Comparison of ENCODE assay signal across 8 cellular contexts in the genomic region with DNA sequence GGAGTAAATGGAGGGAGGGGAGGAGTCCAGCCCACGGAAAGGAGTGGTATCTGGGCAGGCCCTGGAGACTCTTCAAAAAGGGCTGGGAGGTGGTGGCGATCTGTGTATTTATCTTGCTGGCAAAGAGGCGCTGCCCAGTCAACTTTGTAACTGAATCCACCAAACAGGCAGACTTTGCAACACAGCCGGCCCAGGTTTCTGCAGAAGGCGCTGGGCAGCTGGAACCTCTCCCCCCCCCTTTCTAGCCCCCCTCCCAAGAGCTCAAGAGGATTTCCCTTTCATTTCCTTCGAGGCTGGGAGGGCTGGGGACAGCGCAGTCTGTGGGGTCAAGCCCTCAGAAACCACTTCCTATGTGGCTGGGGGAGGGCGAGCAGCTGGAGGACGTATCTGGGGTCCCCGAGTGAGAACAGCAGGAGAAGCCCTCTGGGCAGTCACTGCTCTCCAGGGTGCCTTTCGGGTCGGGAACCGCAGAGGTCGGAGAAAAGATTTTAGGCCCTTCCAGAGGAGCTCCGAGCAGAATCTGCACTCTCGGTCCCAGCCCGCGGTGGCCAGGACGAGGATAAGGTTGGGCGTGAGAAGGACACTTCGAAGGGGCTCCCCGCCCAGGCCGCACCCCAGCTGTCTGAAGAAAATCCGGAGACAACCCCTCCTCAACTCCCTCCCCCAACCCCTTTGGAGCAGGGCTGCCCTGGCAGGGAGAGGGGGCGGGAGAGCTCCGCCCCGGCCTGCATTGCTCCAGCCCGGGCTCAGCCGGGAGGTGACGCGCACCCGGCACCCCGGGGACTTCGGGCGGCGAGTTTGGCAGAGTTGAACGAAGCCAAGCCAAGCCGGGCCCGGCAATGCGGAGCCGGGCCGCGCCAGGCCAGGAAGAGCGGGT. TPM values are rescaled to one million over a fixed set of nuclear protein-coding genes. Genes with fewer than 3 reads are reported as not detected.
A peak's percentile ranks its signal among the peaks of the same experiment; 100 is the strongest.
DNase-seq lines count a peak whose midpoint lies in the region; ATAC-seq and TF ChIP-seq lines count a peak whose summit lies in the region.

No MANE protein-coding gene starts in this region.

- H3K9me3 ChIP-seq in HCT116 (ENCODE audit: control insufficient read depth in 1 of 2, insufficient read depth in 1 of 2, low read depth in 1 of 2, low read length in 2 of 2), result no peaks in the 10 kb centered on the region
- H3K9me3 ChIP-seq in duodenal mucosa (ENCODE audit: control insufficient read depth in 1 of 2, low read length in 2 of 2), result no peaks in the 10 kb centered on the region

- no TSS peak for BruUV-seq in HCT116 (replicated peaks; lab: Mats Ljungman, UMichigan)

- peak; percentile 63 for DNase-seq in GM10248 (ENCODE audit: extremely low spot score)
- DNase-seq in HCT116 (ENCODE audit: low read depth, low spot score), result no peak
- peak; percentile 88 for DNase-seq in MV-4-11 (lab: John Stamatoyannopoulos, UW)
- peak; percentile 60 for DNase-seq in activated CD4-positive, alpha-beta T cell treated with anti-CD3 and anti-CD28 coated beads for 48 hours
- peak; percentile 13 to 56 for DNase-seq in lung microvascular endothelial cell (ENCODE audit: low read depth in 2 of 2)
- DNase-seq in stimulated activated CD8-positive, alpha-beta memory T cell treated with anti-CD3 and anti-CD28 coated beads, Interleukin-4, amount 100 ng/mL, for 24 hours (ENCODE audit: low read depth), result peak; percentile 26
- no peak for DNase-seq in cerebellar cortex (ENCODE audit: low spot score)

- no peaks in the 10 kb centered on the region; the same call in 1 of the 2 replicates for H3K79me2 ChIP-seq in HCT116 (ENCODE audit: insufficient read depth, low read length)

- no peak for TF ChIP-seq CTCF in GM10248 (IDR thresholded peaks at IDR 0.05; ENCODE audit: control extremely low read depth, extremely low read depth, low read depth, missing control alignments)
- no peak for TF ChIP-seq CTCF in HCT116 (IDR thresholded peaks at IDR 0.05 in 2 of 3, conservative IDR thresholded peaks at IDR 0.05 in 1 of 3; ENCODE audit: borderline replicate concordance in 1 of 3, insufficient read depth in 1 of 3, low read depth in 2 of 3, low read length in 2 of 3)

- no peaks in the 10 kb centered on the region for H3K9me2 ChIP-seq in HCT116 (ENCODE audit: insufficient read depth)

- H3K4me1 ChIP-seq in HCT116 (ENCODE audit: control insufficient read depth in 1 of 2, insufficient read depth in 2 of 2, low read length in 2 of 2), result peaks cover 12 to 49% of the 10 kb centered on the region in 2 experiments
- peaks cover 18 to 24% of the 10 kb centered on the region in 2 donors for H3K4me1 ChIP-seq in duodenal mucosa (ENCODE audit: control insufficient read depth in 1 of 2, insufficient read depth in 2 of 2, low read length in 2 of 2)

- intact Hi-C loops in HCT116 (cut with micrococcal nuclease), result loop anchor here (1.0 kb wide), 1 partner anchor 43 kb away; no protein-coding TSS in a partner anchor

- RAD21 ChIA-PET in HCT116 (lab: Charles Lee; ENCODE audit: low non-redundant PET in 1 of 2, low total read pairs in 2 of 2, uncharacterized antibody in 2 of 2, unreplicated experiment in 2 of 2), result no interaction called here

- H3K4me3 ChIP-seq in HCT116 (replicated peaks in 1 of 2; ENCODE audit: low read depth in 1 of 2, low read length in 2 of 2) (peak overlapping the region; percentile 58 to 68), duodenal mucosa (ENCODE audit: low read depth in 1 of 2, low read length in 2 of 2) (peak overlapping the region; percentile 74 to 79)

- peak; percentile 48 for ATAC-seq in HCT116

- no peak overlapping the region for H2AFZ ChIP-seq in HCT116 (ENCODE audit: low read depth, low read length, poor library complexity, severe bottlenecking)

- no peaks in the 10 kb centered on the region for H3K27me3 ChIP-seq in HCT116 (ENCODE audit: insufficient read depth, low read length)
- H3K27me3 ChIP-seq in duodenal mucosa (ENCODE audit: control insufficient read depth in 1 of 2, insufficient read depth in 2 of 2, low read length in 2 of 2), result peaks cover 0 to 4% of the 10 kb centered on the region in 2 donors

- TF ChIP-seq POLR2A in HCT116 (IDR thresholded peaks at IDR 0.05; ENCODE audit: borderline replicate concordance, extremely low read depth, insufficient read depth, insufficient read length), result no peak

- H4K20me1 ChIP-seq in HCT116 (ENCODE audit: insufficient read depth), result no peaks in the 10 kb centered on the region

- POLR2A ChIA-PET in GM10248 (lab: Yijun Ruan, JAX) (no interaction called here), HCT116 (lab: Charles Lee) (no interaction called here)

- no peak for TF ChIP-seq RAD21 in HCT116 (IDR thresholded peaks at IDR 0.05; ENCODE audit: low read depth)

- H3K27ac ChIP-seq in HCT116 (ENCODE audit: low read depth, low read length), result peak overlapping the region; percentile 31; the same call in 1 of the 2 replicates
- peak overlapping the region; percentile 55 for H3K27ac ChIP-seq in duodenal mucosa (ENCODE audit: low read depth, low read length)

- CTCF ChIA-PET in GM10248 (lab: Yijun Ruan, JAX), result interaction anchor here (0.8 to 1.1 kb wide), 3 partner anchors 10 to 23 kb away, joined by 3 to 4 read pairs (median 3); no protein-coding TSS in a partner anchor
- CTCF ChIA-PET in HCT116 (lab: Charles Lee), result no interaction called here

- H3K9ac ChIP-seq in HCT116 (ENCODE audit: low read length) (peak overlapping the region; percentile 63), duodenal mucosa (ENCODE audit: low read depth in 1 of 2, low read length in 2 of 2) (peak overlapping the region; percentile 39 to 74)

- no peaks in the 10 kb centered on the region for H3K36me3 ChIP-seq in HCT116 (ENCODE audit: control insufficient read depth in 1 of 2, insufficient read depth in 2 of 2, low read length in 2 of 2)
- peaks cover 0 to 5% of the 10 kb centered on the region in 2 donors for H3K36me3 ChIP-seq in duodenal mucosa (ENCODE audit: control insufficient read depth in 1 of 2, insufficient read depth in 2 of 2, low read length in 2 of 2)

- H3K4me2 ChIP-seq in HCT116 (ENCODE audit: low read length), result peak overlapping the region; percentile 96

TF ChIP-seq in HCT116, 20 proteins besides CTCF, POLR2A, EP300 and RAD21:
- TF ChIP-seq JUND (IDR thresholded peaks at IDR 0.05) (no peak), ELF1 (IDR thresholded peaks at IDR 0.05; ENCODE audit: borderline replicate concordance, low read depth) (no peak), ZFX (IDR thresholded peaks at IDR 0.05) (0 out of 2 replicates have a peak, but pooled peaks have one; percentile 17)
TF ChIP-seq in HCT116: peak in this region for 1.

RNA-seq across cellular contexts. Expression of a gene that starts 0.9 kb away (rescaled TPM):
- total RNA-seq in HCT116 (2021; ENCODE audit: unreplicated experiment), result 7.0 TPM
- polyA plus RNA-seq in HCT116 (2012), result 2.8 and 3.1 TPM in 2 replicates
- 2.8 and 4.0 TPM in 2 replicates for total RNA-seq in lung microvascular endothelial cell

Comparison
In these comparisons a context has a peak if more than half of its experiments do, and no peak if none do; other contexts are left out.
1. DNase-seq: peak in GM10248 (single experiment), MV-4-11 (single experiment), activated CD4-positive, alpha-beta T cell treated with anti-CD3 and anti-CD28 coated beads for 48 hours (single experiment), lung microvascular endothelial cell (2 of 2) and stimulated activated CD8-positive, alpha-beta memory T cell treated with anti-CD3 and anti-CD28 coated beads, Interleukin-4, amount 100 ng/mL, for 24 hours (single experiment); none in HCT116 (single experiment) and cerebellar cortex (single experiment).